ENCODE assay signal across 8 cellular contexts in the genomic region with DNA sequence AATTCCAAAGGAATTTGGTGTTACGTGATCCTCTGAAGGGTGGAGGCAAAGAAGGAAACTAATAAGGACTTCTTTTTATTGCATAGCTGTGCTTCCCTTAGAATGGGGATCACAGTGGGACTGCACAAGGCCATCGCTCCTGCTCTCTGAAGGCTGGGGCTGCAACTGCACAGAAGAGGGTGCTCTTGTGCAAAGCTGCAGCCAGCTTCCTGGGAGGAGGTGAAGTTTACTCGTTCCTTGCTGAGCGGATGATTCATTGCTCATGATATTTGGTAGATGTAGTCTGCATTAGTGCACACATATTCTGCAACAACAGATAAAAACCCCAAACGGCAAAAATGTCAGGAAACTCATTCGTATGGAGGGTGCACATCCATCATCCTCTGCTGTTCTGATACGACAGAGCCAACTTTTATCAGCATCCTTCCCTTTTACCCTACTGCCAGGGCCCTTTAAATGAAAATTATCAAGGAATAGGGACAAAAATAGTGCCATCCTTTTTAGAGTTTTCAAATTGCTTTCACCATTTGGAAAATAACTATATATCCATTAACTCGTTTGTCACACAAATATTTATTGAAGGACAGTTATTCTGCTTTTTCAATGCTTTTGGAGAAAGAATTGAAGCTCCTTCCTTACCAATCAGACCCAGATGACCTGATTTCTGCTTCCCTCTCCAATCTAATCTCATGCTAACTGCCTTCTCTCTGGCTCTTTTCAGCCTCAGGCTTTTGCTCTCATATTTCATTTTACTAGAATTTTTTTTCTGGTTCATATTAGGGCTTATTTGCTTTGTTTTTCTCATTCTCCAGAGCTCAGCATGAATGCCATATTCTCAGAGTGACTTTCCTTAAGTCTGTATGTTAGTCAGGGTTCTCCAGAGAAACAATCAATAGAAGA.
DNase-seq lines count a peak whose midpoint lies in the region; ATAC-seq and TF ChIP-seq lines count a peak whose summit lies in the region.

No MANE protein-coding gene starts in this region.

- peaks cover 2% of the 10 kb centered on the region for H3K4me1 ChIP-seq in Karpas-422 (ENCODE audit: low read length)
- H3K4me1 ChIP-seq in spleen: peaks cover 0 to 6% (median 0%) of the 10 kb centered on the region in 6 donors

- H3K27ac ChIP-seq in Karpas-422 (ENCODE audit: low read length): no peak overlapping the region
- H3K27ac ChIP-seq in spleen: no peak overlapping the region

- no peak overlapping the region for H3K4me3 ChIP-seq in Karpas-422 (ENCODE audit: low read length)
- H3K4me3 ChIP-seq in spleen: no peak overlapping the region

- no peaks in the 10 kb centered on the region for H3K36me3 Mint-ChIP-seq in T-cell

- WGBS in spleen, 5 donors: 22 to 37% (median 32%) methylated on average over 6 to 8 of the region's 8 CpGs

- ATAC-seq in GM21723 (IDR thresholded peaks at IDR 0.05; ENCODE audit: unreplicated experiment) (peak; percentile 95), T-cell (replicated peaks in 1 of 4) (peak; percentile 76 to 94 (median 86))

- peaks cover 0 to 4% (median 4%) of the 10 kb centered on the region in 3 donors for H3K4me1 Mint-ChIP-seq in T-cell

- no peak overlapping the region for H2AFZ ChIP-seq in Karpas-422 (ENCODE audit: low read length)

- no peak overlapping the region for H3K27ac Mint-ChIP-seq in T-cell

- no peaks in the 10 kb centered on the region for H3K9me3 Mint-ChIP-seq in T-cell

- peaks cover 4% of the 10 kb centered on the region in 2 donors for H3K27me3 Mint-ChIP-seq in T-cell

- H3K79me2 ChIP-seq in Karpas-422 (ENCODE audit: low read length): no peaks in the 10 kb centered on the region

- peak; percentile 6 to 64 (median 38) for TF ChIP-seq CTCF in spleen (IDR thresholded peaks at IDR 0.05 in 8 of 11, conservative IDR thresholded peaks at IDR 0.05 in 3 of 11)

- CTCF ChIA-PET in T-cell (lab: Charles Lee): interaction anchor here (0.6 to 2.6 kb wide), 16 partner anchors 26 to 1156 kb away, joined by 3 to 15 read pairs (median 3); partner anchors contain the start of gene DUSP10 (in 1 of the 2)

- H3K9me2 ChIP-seq in Karpas-422 (replicated peaks; ENCODE audit: insufficient read depth, low read length): no peaks in the 10 kb centered on the region

- H3K9me3 ChIP-seq in Karpas-422 (ENCODE audit: low read length) (no peaks in the 10 kb centered on the region), spleen (no peaks in the 10 kb centered on the region)

- intact Hi-C loops in spleen (cut with DNase I; ENCODE audit: low total_unique reads): loop anchor here (10.0 kb wide), 1 partner anchor 977 kb away; no protein-coding TSS in a partner anchor

- no peaks in the 10 kb centered on the region for H3K27me3 ChIP-seq in Karpas-422 (ENCODE audit: low read length)
- H3K27me3 ChIP-seq in spleen (replicated peaks in 1 of 7): peaks cover 0 to under 1% (median 0%) of the 10 kb centered on the region in 7 donors

- DNase-seq in GM03348 (ENCODE audit: low spot score) (peak; percentile 84), Karpas-422 (peak; percentile 57), T-cell (peak in 33 of 34 experiments; percentile 5 to 59 (median 34)), amniotic epithelial cell (ENCODE audit: low read depth) (peak; percentile 94), hypothalamus (lab: John Stamatoyannopoulos, UW) (peak in 40 of 51 donors; percentile 1 to 70 (median 21)), spleen (no peak), NCI-H128 (lab: John Stamatoyannopoulos, UW; ENCODE audit: unreplicated experiment) (no peak)

- H3K4me3 Mint-ChIP-seq in T-cell: no peak overlapping the region

- no peaks in the 10 kb centered on the region for H3K36me3 ChIP-seq in Karpas-422 (ENCODE audit: insufficient read depth, low read length)
- H3K36me3 ChIP-seq in spleen: no peaks in the 10 kb centered on the region

- no peak overlapping the region for H3K4me2 ChIP-seq in Karpas-422 (ENCODE audit: low read depth, low read length, poor library complexity, severe bottlenecking)

- H4K20me1 ChIP-seq in Karpas-422 (ENCODE audit: insufficient read depth, low read depth, low read length): no peaks in the 10 kb centered on the region

- no peak overlapping the region for H3K9ac ChIP-seq in Karpas-422 (ENCODE audit: low read length)

- TF ChIP-seq POLR2A in spleen (IDR thresholded peaks at IDR 0.05): no peak

- POLR2A ChIA-PET in T-cell (lab: Charles Lee): no interaction called here

Comparison
In these comparisons a context has a peak if more than half of its experiments do, and no peak if none do; other contexts are left out.
1. DNase-seq: peak in GM03348 (single experiment), Karpas-422 (single experiment), T-cell (33 of 34), amniotic epithelial cell (single experiment) and hypothalamus (40 of 51); none in spleen (single experiment) and NCI-H128 (single experiment).